8 cellular contexts compared by ENCODE assay signal in the genomic region with DNA sequence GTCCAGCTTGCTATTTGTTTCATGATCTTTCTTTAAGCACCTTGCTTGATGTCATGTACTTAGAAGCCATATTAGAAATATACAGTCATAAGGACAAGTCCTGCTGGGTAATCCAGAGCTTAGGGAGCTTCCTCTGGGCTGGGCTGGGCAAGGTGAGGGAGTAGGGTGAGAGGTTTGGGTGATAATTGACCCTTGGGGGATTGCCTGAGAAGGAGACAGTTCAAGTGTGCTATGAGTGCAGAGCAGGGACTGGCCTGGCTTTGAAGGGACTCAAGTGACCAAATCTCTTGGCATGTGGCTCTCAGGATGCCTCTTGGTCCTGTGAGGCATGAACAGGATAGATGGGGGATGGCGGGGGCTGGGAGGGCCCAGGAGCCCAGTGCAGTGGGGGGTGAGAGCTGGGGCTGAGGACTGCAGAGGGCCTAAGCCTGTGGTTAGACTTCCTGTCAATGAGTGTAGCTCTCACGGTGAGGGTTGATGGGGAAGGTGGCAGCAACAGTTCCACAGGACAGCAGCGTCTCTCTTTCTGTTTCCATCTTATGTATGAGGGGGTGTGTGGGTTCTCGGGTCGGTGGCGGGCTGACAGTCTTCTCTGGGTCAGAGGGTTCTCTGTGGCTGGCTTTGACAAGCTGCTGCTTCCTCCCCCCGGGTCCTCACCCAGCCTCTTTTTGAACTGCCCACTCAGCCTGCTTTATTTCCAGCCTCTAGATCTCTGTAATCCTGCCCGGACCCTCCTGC. TPM values are rescaled to one million over a fixed set of nuclear protein-coding genes. Genes with fewer than 3 reads are reported as not detected.
DNase-seq lines count a peak whose midpoint lies in the region; ATAC-seq, FAIRE-seq and TF ChIP-seq lines count a peak whose summit lies in the region.

No MANE protein-coding gene starts in this region.

- peak overlapping the region; percentile 48 for H3K4me3 ChIP-seq in OCI-LY1 (ENCODE audit: low read depth, low read length, poor library complexity, severe bottlenecking)
- H3K4me3 ChIP-seq in skin epidermis = peak overlapping the region in 5 of 7 experiments; percentile 4 to 24 (median 14)
- H3K4me3 ChIP-seq in pancreas = no peak overlapping the region
- no peak overlapping the region for H3K4me3 ChIP-seq in PC-9

- no peaks in the 10 kb centered on the region for H3K79me2 ChIP-seq in OCI-LY1 (ENCODE audit: insufficient read depth, low read length)
- no peaks in the 10 kb centered on the region for H3K79me2 ChIP-seq in PC-9 (ENCODE audit: low read depth)

- BruUV-seq in PC-9 (replicated peaks; lab: Mats Ljungman, UMichigan) = no TSS peak

- H3K9me3 ChIP-seq in OCI-LY1 (ENCODE audit: low read length) = no peaks in the 10 kb centered on the region
- no peaks in the 10 kb centered on the region for H3K9me3 ChIP-seq in pancreas
- H3K9me3 ChIP-seq in PC-9 (ENCODE audit: insufficient read depth, low read depth) = no peaks in the 10 kb centered on the region

- H4K20me1 ChIP-seq in OCI-LY1 (ENCODE audit: insufficient read depth, low read length) (no peaks in the 10 kb centered on the region), PC-9 (ENCODE audit: insufficient read depth) (no peaks in the 10 kb centered on the region)

- TF ChIP-seq CTCF in OCI-LY1 (IDR thresholded peaks at IDR 0.05; ENCODE audit: low read length) = no peak
- no peak for TF ChIP-seq CTCF in pancreas (IDR thresholded peaks at IDR 0.05)
- TF ChIP-seq CTCF in PC-9 (conservative IDR thresholded peaks at IDR 0.05) = no peak

- 90 to 98% methylated on average over 8 of the region's 8 CpGs for WGBS in pancreas, 2 donors

- CTCF ChIA-PET in PC-9 (lab: Charles Lee) = no interaction called here

- FAIRE-seq in pancreas (lab: Jason Lieb, UNC) = no peak

- H3K4me1 ChIP-seq in OCI-LY1 (ENCODE audit: insufficient read depth, low read length, severe bottlenecking) (peaks cover 42% of the 10 kb centered on the region), pancreas (peaks cover 3 to 28% (median 5%) of the 10 kb centered on the region in 3 donors), PC-9 (replicated peaks; ENCODE audit: insufficient read depth) (no peaks in the 10 kb centered on the region)

- peak; percentile 92 for ATAC-seq in GM18499 (IDR thresholded peaks at IDR 0.05; ENCODE audit: insufficient read depth, unreplicated experiment)
- peak; percentile 91 for ATAC-seq in HG02678 (IDR thresholded peaks at IDR 0.05; ENCODE audit: unreplicated experiment)
- ATAC-seq in pancreas = no peak

- H3K36me3 ChIP-seq in OCI-LY1 (ENCODE audit: insufficient read depth, low read length) = no peaks in the 10 kb centered on the region
- H3K36me3 ChIP-seq in pancreas = no peaks in the 10 kb centered on the region
- peaks cover 6% of the 10 kb centered on the region for H3K36me3 ChIP-seq in PC-9 (ENCODE audit: low read depth)

- POLR2A ChIA-PET in PC-9 (lab: Charles Lee; ENCODE audit: unreplicated experiment) = no interaction called here

- 0 out of 2 replicates have a peak, but pooled peaks cover 3% of the 10 kb centered on the region for H3F3A ChIP-seq in OCI-LY1 (ENCODE audit: insufficient read depth, low read length)
- no peaks in the 10 kb centered on the region for H3F3A ChIP-seq in PC-9 (ENCODE audit: insufficient read depth, low read depth)

- peak overlapping the region; percentile 58 for H3K9ac ChIP-seq in OCI-LY1 (ENCODE audit: low read length)

- H3K4me2 ChIP-seq in OCI-LY1 (ENCODE audit: low read length) = peak overlapping the region; percentile 77
- no peak overlapping the region for H3K4me2 ChIP-seq in PC-9

- H3K9me2 ChIP-seq in OCI-LY1 (ENCODE audit: low read depth, low read length) = no peaks in the 10 kb centered on the region
- H3K9me2 ChIP-seq in PC-9 (ENCODE audit: insufficient read depth) = no peaks in the 10 kb centered on the region

- DNase-seq in activated gamma-delta T cell (lab: John Stamatoyannopoulos, UW) (peak; percentile 32), DMS79 (lab: John Stamatoyannopoulos, UW) (no peak), pancreas (no peak), PC-9 (no peak)

- intact Hi-C loops in pancreas (cut with DNase I) (no loop called here), PC-9 (cut with micrococcal nuclease; ENCODE audit: unreplicated experiment) (no loop called here)

- H2AFZ ChIP-seq in OCI-LY1 (ENCODE audit: low read length) = no peak overlapping the region
- no peak overlapping the region for H2AFZ ChIP-seq in PC-9

- peak overlapping the region; percentile 48 for H3K27ac ChIP-seq in OCI-LY1 (ENCODE audit: low read depth, low read length, poor library complexity, severe bottlenecking)
- peak overlapping the region in 12 of 21 experiments; percentile 2 to 87 (median 47) for H3K27ac ChIP-seq in skin epidermis
- no peak overlapping the region for H3K27ac ChIP-seq in pancreas
- H3K27ac ChIP-seq in PC-9 = no peak overlapping the region

- no peaks in the 10 kb centered on the region for H3K27me3 ChIP-seq in OCI-LY1 (ENCODE audit: insufficient read depth, low read length)
- H3K27me3 ChIP-seq in pancreas = no peaks in the 10 kb centered on the region
- no peaks in the 10 kb centered on the region for H3K27me3 ChIP-seq in PC-9 (ENCODE audit: insufficient read depth, low read depth)

RNA-seq across cellular contexts. Expression of gene RGS3, which starts 53.5 kb away (rescaled TPM):
- total RNA-seq in pancreas (10 to 100 TPM; 18.3 to 44.0 (median 28.7) TPM), PC-9 (2021) (61.8 and 75.8 TPM in 2 replicates)
- 10 to 100 TPM; 31.6 to 55.3 TPM for polyA plus RNA-seq in pancreas

Comparison
In these comparisons a context has a peak if more than half of its experiments do, and no peak if none do; other contexts are left out.
1. ATAC-seq: peak in GM18499 (single experiment) and HG02678 (single experiment); none in pancreas (0 of 4).
2. H3K27ac ChIP-seq: peak in OCI-LY1 (single experiment) and skin epidermis (12 of 21); none in pancreas (0 of 4) and PC-9 (single experiment).
3. H3K4me3 ChIP-seq: peak in OCI-LY1 (single experiment) and skin epidermis (5 of 7); none in pancreas (0 of 4) and PC-9 (single experiment).